1 cellular context compared by ENCODE assay signal in the genomic region with DNA sequence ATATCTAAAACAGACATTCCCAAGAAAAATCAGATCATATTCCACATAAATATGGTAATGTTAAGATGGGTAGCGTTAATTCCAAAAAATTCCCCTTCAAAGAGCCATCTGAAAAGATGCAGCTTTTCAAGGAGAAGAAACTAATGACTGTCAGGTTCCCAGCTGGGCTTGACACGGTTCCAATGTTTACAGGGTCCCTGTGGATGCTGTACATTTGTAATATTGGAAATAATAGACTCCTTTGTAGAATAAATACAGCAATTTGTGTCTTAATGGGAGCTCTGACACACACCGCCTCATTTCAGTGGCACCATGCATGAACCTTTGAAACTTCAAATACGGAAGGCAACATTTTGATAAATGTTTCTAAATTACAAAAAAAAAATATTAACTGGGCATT.
TF ChIP-seq lines count a peak whose summit lies in the region.

No MANE protein-coding gene starts in this region.

TF ChIP-seq in HCT116, 20 proteins besides CTCF, POLR2A, EP300 and RAD21 (continued from another document):
- TF ChIP-seq, protein P1, sequence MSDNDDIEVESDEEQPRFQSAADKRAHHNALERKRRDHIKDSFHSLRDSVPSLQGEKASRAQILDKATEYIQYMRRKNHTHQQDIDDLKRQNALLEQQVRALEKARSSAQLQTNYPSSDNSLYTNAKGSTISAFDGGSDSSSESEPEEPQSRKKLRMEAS (IDR thresholded peaks at IDR 0.05) = no peak
